In genomic region chr2:63740943-63741342, GRCh38 we compare ENCODE assay signal across 1 cellular context.
TF ChIP-seq lines count a peak whose summit lies in the region.

No MANE protein-coding gene starts in this region.

TF ChIP-seq in IMR-90, 13 proteins besides CTCF, POLR2A, EP300 and RAD21 (continued from another document):
- no peak for TF ChIP-seq RCOR1 (IDR thresholded peaks at IDR 0.05; ENCODE audit: insufficient replicate concordance, low read length)
